Comparison of ENCODE assay signal across 8 cellular contexts in genomic region chr1:16236495-16237342, GRCh38. TPM values are rescaled to one million over a fixed set of nuclear protein-coding genes. Genes with fewer than 3 reads are reported as not detected.
DNase-seq lines count a peak whose midpoint lies in the region; ATAC-seq, FAIRE-seq and TF ChIP-seq lines count a peak whose summit lies in the region.

Gene CPLANE2 (minus strand): TSS chr1:16237183. CDS start chr1:16236742, 441 bp downstream.

- POLR2A ChIA-PET in AG04449 (lab: Yijun Ruan, JAX), result no interaction called here

- in situ Hi-C loops in GM18951 (cut with MboI; ENCODE audit: low sequenced_read_pairs, unreplicated experiment), result no loop called here

- peak; percentile 73 for ATAC-seq in HG03159 (IDR thresholded peaks at IDR 0.05; ENCODE audit: unreplicated experiment)

- H3K27me3 ChIP-seq in keratinocyte (ENCODE audit: control insufficient read depth, extremely low read depth, insufficient read depth, low read length), result no peaks in the 10 kb centered on the region

- H3K9me1 ChIP-seq in keratinocyte (ENCODE audit: control insufficient read depth, extremely low read depth, insufficient read depth, low read length), result no peaks in the 10 kb centered on the region

- peak; percentile 78 for TF ChIP-seq POLR2A in GM18951 (IDR thresholded peaks at IDR 0.05; ENCODE audit: extremely low read depth, insufficient read depth, insufficient read length)

- FAIRE-seq in keratinocyte (lab: Jason Lieb, UNC), result peak; percentile 73

- H3K9me3 ChIP-seq in keratinocyte (ENCODE audit: control insufficient read depth, low read depth, low read length), result no peaks in the 10 kb centered on the region

- peak within 1 kb of the TSS; percentile 62 for H3K4me2 ChIP-seq in keratinocyte (ENCODE audit: control insufficient read depth, extremely low read depth, insufficient read depth, low read depth, low read length)

- H3K4me3 ChIP-seq in AG04449 (ENCODE audit: low read depth, low read length) (peak within 1 kb of the TSS; percentile 75), keratinocyte (ENCODE audit: control insufficient read depth in 2 of 3, extremely low read depth in 1 of 3, insufficient read depth in 2 of 3, low read depth in 1 of 3, low read length in 3 of 3) (peak within 1 kb of the TSS; percentile 59 to 70 (median 62))

- no peaks in the 10 kb centered on the region for H4K20me1 ChIP-seq in keratinocyte (ENCODE audit: control insufficient read depth, extremely low read depth, insufficient read depth, low read length)

- peak within 1 kb of the TSS; percentile 82 for H3K27ac ChIP-seq in keratinocyte (ENCODE audit: control insufficient read depth, insufficient read depth, low read length)

- TF ChIP-seq CTCF in AG04449 (IDR thresholded peaks at IDR 0.05; ENCODE audit: insufficient read depth, low read length, missing control alignments) (no peak), keratinocyte (optimal IDR thresholded peaks at IDR 0.05 in 1 of 3, IDR thresholded peaks at IDR 0.05 in 1 of 3, conservative IDR thresholded peaks at IDR 0.05 in 1 of 3; ENCODE audit: extremely low read depth in 1 of 3, insufficient read depth in 2 of 3, low read length in 3 of 3) (no peak)

- dilution Hi-C loops in keratinocyte (cut with MboI; ENCODE audit: extremely low pct_ligation_motif_present, low sequenced_read_pairs), result no loop called here

- CTCF ChIA-PET in AG04449 (lab: Yijun Ruan, JAX), result interaction anchor here (0.7 to 17.7 kb wide), 8 partner anchors 10 to 158 kb away, joined by 3 to 319 read pairs (median 4); partner anchors contain the start of gene FAM131C

- DNase-seq in AG04449 (ENCODE audit: low read depth, low spot score) (no peak), NCI-H2227 treated with DMSO at 0.1 percent for 48 hours (lab: John Stamatoyannopoulos, UW) (peak; percentile 91), keratinocyte (ENCODE audit: low read depth, low spot score) (peak; percentile 49)
- DNase-seq in activated CD4-positive, CD25-positive, alpha-beta regulatory T cell (lab: John Stamatoyannopoulos, UW), result peak; percentile 85 to 91 (median 91)
- peak; percentile 95 for DNase-seq in central memory CD4-positive, alpha-beta T cell
- peak; percentile 91 to 96 for DNase-seq in stimulated activated CD4-positive, alpha-beta T cell treated with anti-CD3 and anti-CD28 coated beads, Interleukin-15, amount 100 ng/mL, for 1 hour (ENCODE audit: low read depth in 1 of 2, low spot score in 1 of 2)

- peaks cover 0 to 2% of the 10 kb centered on the region in 2 experiments for H3K36me3 ChIP-seq in keratinocyte (ENCODE audit: control insufficient read depth in 2 of 2, extremely low read depth in 1 of 2, insufficient read depth in 2 of 2, low read length in 2 of 2)

- peak within 1 kb of the TSS; percentile 92 for H2AFZ ChIP-seq in keratinocyte (ENCODE audit: control insufficient read depth, low read length)

- no peaks in the 10 kb centered on the region for H3K79me2 ChIP-seq in keratinocyte (ENCODE audit: control insufficient read depth, insufficient read depth, low read length)

- peaks cover 22% of the 10 kb centered on the region for H3K4me1 ChIP-seq in keratinocyte (ENCODE audit: control insufficient read depth, extremely low read depth, insufficient read depth, low read length)

- H3K9ac ChIP-seq in keratinocyte (ENCODE audit: control insufficient read depth, extremely low read depth, insufficient read depth, low read length), result peak within 1 kb of the TSS; percentile 74

RNA-seq across cellular contexts. Expression of gene CPLANE2, which starts in this region (rescaled TPM):
- polyA plus RNA-seq in keratinocyte, result 1.7 to 3.6 TPM (median 2.5 TPM) in 3 replicates
- 0.85 TPM for polyA plus RNA-seq in keratinocyte (2011; ENCODE audit: low read depth)
- 0.83 and 3.8 TPM in 2 replicates for polyA plus RNA-seq in keratinocyte (2011; cell fraction: cytosol; rRNA removed)
- polyA plus RNA-seq in keratinocyte (2011; cell fraction: nucleus; rRNA removed), result 2.1 and 3.4 TPM in 2 replicates
- 1.6 and 4.7 TPM in 2 replicates for polyA plus RNA-seq in keratinocyte (2012; ENCODE audit: low replicate concordance)
- polyA minus RNA-seq in keratinocyte, result 3.3 to 12.7 TPM (median 7.3 TPM) in 3 replicates
- polyA minus RNA-seq in keratinocyte (2011; cell fraction: cytosol; rRNA and poly(A)+ RNA removed), result 9.6 TPM
- polyA minus RNA-seq in keratinocyte (2011; cell fraction: nucleus; rRNA and poly(A)+ RNA removed), result 2.2 and 5.0 TPM in 2 replicates
